ENCODE assay signal across 19 cellular contexts in the genomic region with DNA sequence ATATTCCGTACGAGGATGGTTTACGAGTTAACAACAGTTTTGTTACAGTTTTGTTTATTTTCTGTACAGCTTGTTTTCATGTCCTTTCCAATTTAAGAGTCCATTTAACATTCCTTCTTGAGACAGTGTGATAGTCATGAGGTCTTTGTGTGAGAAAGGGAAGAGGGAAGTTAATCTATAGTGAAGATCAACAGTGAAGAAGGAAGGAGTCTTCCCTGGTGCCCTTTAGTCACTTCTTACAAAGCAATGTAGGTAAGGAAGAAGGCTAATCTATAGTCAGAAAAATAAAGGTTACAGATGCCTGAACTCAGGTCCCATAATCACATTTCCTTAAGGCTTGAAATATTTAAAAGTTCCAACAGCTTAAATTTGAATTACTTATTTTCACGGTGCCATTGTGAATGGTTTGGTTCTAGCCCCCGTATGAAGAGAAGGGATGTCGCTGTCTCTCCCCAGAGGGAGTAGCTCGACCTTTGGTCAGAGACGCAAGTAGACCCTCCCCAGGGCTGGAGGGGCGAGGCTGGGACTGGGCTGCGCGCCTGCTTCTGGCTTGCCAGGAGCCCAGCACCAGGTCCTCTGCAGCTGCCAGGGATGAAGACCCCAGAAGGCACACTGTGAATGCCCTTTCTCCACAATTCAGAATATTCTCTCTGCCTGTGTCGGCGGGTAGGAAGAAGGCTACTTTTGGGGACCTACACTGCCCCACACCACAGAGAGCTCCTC.
"Had no signal": no experiment of that assay in that cellular context is flagged by ENCODE, and none has a peak within 500 bp of the region (broad histone marks: within the 10 kb centered on the region; RNA-seq: fewer than 3 reads in every experiment).

No MANE protein-coding gene starts in this region.

- H3K4me3 Mint-ChIP-seq: activated B cell treated with CpG ODN at 0.5 μM for 24 hours; activated CD4-positive, alpha-beta T cell treated with anti-CD3 and anti-CD28 coated beads, Interleukin-2, amount 10 ng/mL, durations not matched to agents 7 days and 5 days; activated naive CD8-positive, alpha-beta T cell treated with anti-CD3 and anti-CD28 coated beads, Interleukin-2, amount 10 ng/mL, durations not matched to agents 7 days and 5 days; brain; effector memory CD8-positive, alpha-beta T cell; nephron had no signal

- DNase-seq: activated B cell treated with CpG ODN at 0.5 μM for 24 hours; activated CD4-positive, alpha-beta T cell treated with anti-CD3 and anti-CD28 coated beads, Interleukin-2, amount 10 ng/mL, durations not matched to agents 7 days and 5 days; activated CD8-positive, alpha-beta memory T cell treated with anti-CD3 and anti-CD28 coated beads, Interleukin-2, amount 50 U/mL, for 48 hours; activated gamma-delta T cell; activated naive CD8-positive, alpha-beta T cell treated with anti-CD3 and anti-CD28 coated beads, Interleukin-2, amount 10 ng/mL, durations not matched to agents 7 days and 5 days; activated T-cell treated with anti-CD3 and anti-CD28 coated beads, Interleukin-2, amount 50 U/mL, for 48 hours; caudate nucleus; effector memory CD8-positive, alpha-beta T cell; esophagus squamous epithelium; mesendoderm; stimulated activated CD4-positive, alpha-beta T cell treated with anti-CD3 and anti-CD28 coated beads, Interleukin-12 subunit alpha, Interleukin-12 subunit beta, amount 100 ng/mL, for 4 hours; stimulated activated CD4-positive, alpha-beta T cell treated with anti-CD3 and anti-CD28 coated beads, Interleukin-1b, Interleukin-23, amount 100 ng/mL, for 48 hours; stimulated activated CD8-positive, alpha-beta memory T cell treated with anti-CD3 and anti-CD28 coated beads, Interleukin-4, amount 100 ng/mL, for 48 hours; SW 1271 had no signal

- H3K4me1 Mint-ChIP-seq: activated B cell treated with CpG ODN at 0.5 μM for 24 hours had no signal

- H3K27ac Mint-ChIP-seq: activated B cell treated with CpG ODN at 0.5 μM for 24 hours; activated CD4-positive, alpha-beta T cell treated with anti-CD3 and anti-CD28 coated beads, Interleukin-2, amount 10 ng/mL, durations not matched to agents 7 days and 5 days; activated naive CD8-positive, alpha-beta T cell treated with anti-CD3 and anti-CD28 coated beads, Interleukin-2, amount 10 ng/mL, durations not matched to agents 7 days and 5 days; brain; progenitor cell of endocrine pancreas had no signal

- H3K36me3 ChIP-seq: thoracic aorta had no signal

- H3K9me3 ChIP-seq: esophagus squamous epithelium, thoracic aorta, upper lobe of left lung had no signal

- H3K27me3 Mint-ChIP-seq: activated B cell treated with CpG ODN at 0.5 μM for 24 hours; activated CD4-positive, alpha-beta T cell treated with anti-CD3 and anti-CD28 coated beads, Interleukin-2, amount 10 ng/mL, durations not matched to agents 7 days and 5 days; activated naive CD8-positive, alpha-beta T cell treated with anti-CD3 and anti-CD28 coated beads, Interleukin-2, amount 10 ng/mL, durations not matched to agents 7 days and 5 days; brain; effector memory CD8-positive, alpha-beta T cell; progenitor cell of endocrine pancreas had no signal

- H3K9me3 Mint-ChIP-seq: activated B cell treated with CpG ODN at 0.5 μM for 24 hours; activated CD4-positive, alpha-beta T cell treated with anti-CD3 and anti-CD28 coated beads, Interleukin-2, amount 10 ng/mL, durations not matched to agents 7 days and 5 days; activated naive CD8-positive, alpha-beta T cell treated with anti-CD3 and anti-CD28 coated beads, Interleukin-2, amount 10 ng/mL, durations not matched to agents 7 days and 5 days; brain; effector memory CD8-positive, alpha-beta T cell; nephron had no signal

- H3K27ac ChIP-seq: esophagus squamous epithelium, thoracic aorta, upper lobe of left lung had no signal

- ATAC-seq: effector memory CD8-positive, alpha-beta T cell had no signal

- H3K27me3 ChIP-seq: upper lobe of left lung had no signal

- H3K4me3 ChIP-seq: esophagus squamous epithelium, thoracic aorta, upper lobe of left lung had no signal
